Comparison of ENCODE assay signal across 20 cellular contexts in genomic region chr3:138460536-138461205, GRCh38. TPM values are rescaled to one million over a fixed set of nuclear protein-coding genes. Genes with fewer than 3 reads are reported as not detected.
DNase-seq lines count a peak whose midpoint lies in the region; ATAC-seq and TF ChIP-seq lines count a peak whose summit lies in the region.
"Had no signal": no experiment of that assay in that cellular context is flagged by ENCODE, and none has a peak within 500 bp of the region (broad histone marks: within the 10 kb centered on the region; RNA-seq: fewer than 3 reads in every experiment).

No MANE protein-coding gene starts in this region.

- H3K79me2 ChIP-seq in H9 (ENCODE audit: insufficient read depth, low read length): no peaks in the 10 kb centered on the region

- H3K4me1 ChIP-seq in H9 (ENCODE audit: insufficient read depth, low read length) (no peaks in the 10 kb centered on the region), lower lobe of right lung (no peaks in the 10 kb centered on the region)
- H3K4me1 ChIP-seq: A549 had no signal

- H3K27ac Mint-ChIP-seq in H9: peak overlapping the region in 2 of 3 experiments; percentile 39 to 84; a peak in 2 of 7 replicates
- H3K27ac Mint-ChIP-seq in stimulated activated naive B cell treated with anti-CD40 and anti-IgM and Interleukin-4, amounts not matched to agents 10 μg/mL and 1 μg/mL and 100 μg/mL, for 72 hours: no peak overlapping the region
- H3K27ac Mint-ChIP-seq: B cell, CD14-positive monocyte had no signal

- no peak overlapping the region for H3K18ac ChIP-seq in H9 (ENCODE audit: insufficient read length, low read depth, low read length)

- H4K91ac ChIP-seq in H9 (ENCODE audit: insufficient read length, low read depth, low read length): no peak overlapping the region

- no peak overlapping the region for H4K8ac ChIP-seq in H9 (replicated peaks; ENCODE audit: insufficient read length, low read depth, low read length)

- H3K14ac ChIP-seq in H9 (ENCODE audit: insufficient read depth, low read length): no peak overlapping the region; the same call in 1 of the 2 replicates

- no peak overlapping the region for H3K23ac ChIP-seq in H9 (ENCODE audit: insufficient read length, low read depth, low read length)

- H4K20me1 ChIP-seq in H9 (ENCODE audit: control insufficient read depth, insufficient read depth, insufficient read length): no peaks in the 10 kb centered on the region

- H3K9ac ChIP-seq in H9 (ENCODE audit: extremely low read depth, insufficient read length, low read length): no peak overlapping the region

- no peak overlapping the region for H2BK5ac ChIP-seq in H9 (ENCODE audit: insufficient read length, low read length)

- no peak overlapping the region for H3K4me2 ChIP-seq in H9 (ENCODE audit: insufficient read depth, insufficient read length, low read length)
- H3K4me2 ChIP-seq: A549 had no signal

- peaks cover 0 to 8% of the 10 kb centered on the region in 2 experiments; a peak in 2 of 5 replicates for H3K9me3 Mint-ChIP-seq in H9
- H3K9me3 Mint-ChIP-seq in stimulated activated naive B cell treated with anti-CD40 and anti-IgM and Interleukin-4, amounts not matched to agents 10 μg/mL and 1 μg/mL and 100 μg/mL, for 72 hours: no peaks in the 10 kb centered on the region

- peaks cover 3 to 5% of the 10 kb centered on the region in 2 experiments; a peak in 2 of 4 replicates for H3K4me1 Mint-ChIP-seq in H9
- H3K4me1 Mint-ChIP-seq in stimulated activated naive B cell treated with anti-CD40 and anti-IgM and Interleukin-4, amounts not matched to agents 10 μg/mL and 1 μg/mL and 100 μg/mL, for 72 hours: no peaks in the 10 kb centered on the region
- H3K4me1 Mint-ChIP-seq: B cell had no signal

- H3K4me3 Mint-ChIP-seq in H9: no peak overlapping the region
- H3K4me3 Mint-ChIP-seq in stimulated activated naive B cell treated with anti-CD40 and anti-IgM and Interleukin-4, amounts not matched to agents 10 μg/mL and 1 μg/mL and 100 μg/mL, for 72 hours: no peak overlapping the region
- H3K4me3 Mint-ChIP-seq: B cell, CD14-positive monocyte had no signal

- no peak overlapping the region for H2BK15ac ChIP-seq in H9 (ENCODE audit: low read depth, low read length)

- H3K79me1 ChIP-seq in H9 (ENCODE audit: insufficient read depth, low read depth, low read length, poor library complexity, severe bottlenecking): no peaks in the 10 kb centered on the region

- no peak overlapping the region for H3K27ac ChIP-seq in H9 (ENCODE audit: insufficient read length, low read depth, low read length)
- peak overlapping the region; percentile 70 for H3K27ac ChIP-seq in WERI-Rb-1
- H3K27ac ChIP-seq in lower lobe of right lung: no peak overlapping the region
- H3K27ac ChIP-seq: A549 had no signal

- H3K36me3 ChIP-seq in WERI-Rb-1 (no peaks in the 10 kb centered on the region), lower lobe of right lung (peaks cover 32% of the 10 kb centered on the region)

- no peaks in the 10 kb centered on the region for H3K27me3 ChIP-seq in H9 (ENCODE audit: insufficient read depth, low read length)
- no peaks in the 10 kb centered on the region for H3K27me3 ChIP-seq in WERI-Rb-1 (ENCODE audit: insufficient read depth, low read depth, severe bottlenecking)
- H3K27me3 ChIP-seq in lower lobe of right lung (ENCODE audit: low read depth): no peaks in the 10 kb centered on the region

- no peak overlapping the region for H3K4me3 ChIP-seq in WERI-Rb-1 (ENCODE audit: low read depth, low read length)
- H3K4me3 ChIP-seq in lower lobe of right lung: no peak overlapping the region
- H3K4me3 ChIP-seq: A549 had no signal

- H2BK20ac ChIP-seq in H9 (ENCODE audit: low read depth, low read length, poor library complexity, severe bottlenecking): no peak overlapping the region

- H3K23me2 ChIP-seq in H9 (ENCODE audit: insufficient read length, low read depth, low read length, poor library complexity, severe bottlenecking): no peaks in the 10 kb centered on the region

- H3K56ac ChIP-seq in H9 (ENCODE audit: insufficient read length, low read depth, low read length): no peak overlapping the region

- H2BK12ac ChIP-seq in H9 (ENCODE audit: insufficient read length, low read depth, low read length): no peak overlapping the region

- DNase-seq in H9 (peak; percentile 16), WERI-Rb-1 (no peak), lower lobe of right lung (peak; percentile 30), posterior vena cava (ENCODE audit: low spot score) (peak; percentile 66), GOT3 (lab: John Stamatoyannopoulos, UW) (no peak)
- DNase-seq in stimulated activated naive B cell treated with anti-CD40 and anti-IgM and Interleukin-4, amounts not matched to agents 10 μg/mL and 1 μg/mL and 100 μg/mL, for 72 hours: no peak
- DNase-seq: GF-D8; KG1; NCI-H1092 treated with DMSO at 0.1 percent for 48 hours; NCI-H146; NCI-H2029; NCI-H510A treated with DMSO at 0.1 percent for 48 hours; NCI-H748 treated with DMSO at 0.1 percent for 48 hours; NK-92 treated with Interleukin-12 subunit alpha and Interleukin-12 subunit beta, amount 100 ng/mL, for 24 hours had no signal

- H2BK120ac ChIP-seq in H9 (ENCODE audit: low read depth, low read length, poor library complexity, severe bottlenecking): no peak overlapping the region

- WGBS in H9 (ENCODE audit: extremely low coverage, insufficient read length, low lambda C conversion rate): no CpG with 5 or more reads among the region's 8 CpGs

- H3K9me3 ChIP-seq in H9 (ENCODE audit: control insufficient read depth, low read depth, low read length) (no peaks in the 10 kb centered on the region), WERI-Rb-1 (ENCODE audit: severe bottlenecking) (no peaks in the 10 kb centered on the region), lower lobe of right lung (no peaks in the 10 kb centered on the region)
- H3K9me3 ChIP-seq: A549 had no signal

- no peak overlapping the region for H2AFZ ChIP-seq in H9 (ENCODE audit: low read length)

- no peak overlapping the region for H4K5ac ChIP-seq in H9 (ENCODE audit: insufficient read length, low read depth, low read length)

- H3K4ac ChIP-seq in H9 (ENCODE audit: low read depth, low read length): no peak overlapping the region

- ATAC-seq in lower lobe of right lung: peak; percentile 37 to 51
- ATAC-seq in GM21390 (IDR thresholded peaks at IDR 0.05; ENCODE audit: unreplicated experiment): no peak
- no peak for ATAC-seq in stimulated activated naive B cell treated with anti-CD40 and anti-IgM and Interleukin-4, amounts not matched to agents 10 μg/mL and 1 μg/mL and 100 μg/mL, for 72 hours (replicated peaks)
- no peak for ATAC-seq in HG03280 (IDR thresholded peaks at IDR 0.05; ENCODE audit: unreplicated experiment)

- H3K36me3 Mint-ChIP-seq in H9 (ENCODE audit: insufficient read depth in 1 of 3, low read depth in 3 of 3): peaks cover 12 to 19% (median 15%) of the 10 kb centered on the region in 3 experiments; a peak in 5 of 7 replicates
- H3K36me3 Mint-ChIP-seq in stimulated activated naive B cell treated with anti-CD40 and anti-IgM and Interleukin-4, amounts not matched to agents 10 μg/mL and 1 μg/mL and 100 μg/mL, for 72 hours: no peaks in the 10 kb centered on the region
- H3K36me3 Mint-ChIP-seq: CD14-positive monocyte had no signal

- no peak overlapping the region for H2AK5ac ChIP-seq in H9 (ENCODE audit: insufficient read length, low read length)

- H3T11ph ChIP-seq in H9 (ENCODE audit: low read length): no peak overlapping the region

- TF ChIP-seq CTCF in H9 (conservative IDR thresholded peaks at IDR 0.05): no peak
- no peak for TF ChIP-seq CTCF in WERI-Rb-1 (IDR thresholded peaks at IDR 0.05; ENCODE audit: low read depth, low read length)
- TF ChIP-seq CTCF in lower lobe of right lung (IDR thresholded peaks at IDR 0.05): no peak

- intact Hi-C loops in lower lobe of right lung (cut with DNase I) (no loop called here), posterior vena cava (cut with DNase I) (no loop called here)

- H3K27me3 Mint-ChIP-seq in H9 (ENCODE audit: low read depth): no peaks in the 10 kb centered on the region
- peaks cover 5 to 25% of the 10 kb centered on the region in 2 donors for H3K27me3 Mint-ChIP-seq in stimulated activated naive B cell treated with anti-CD40 and anti-IgM and Interleukin-4, amounts not matched to agents 10 μg/mL and 1 μg/mL and 100 μg/mL, for 72 hours

RNA-seq across cellular contexts. Expression of gene ESYT3, which starts 26.3 kb away (rescaled TPM):
- 5.9 and 6.3 TPM in 2 replicates for total RNA-seq in H9 (2021)
- 40.3 TPM for total RNA-seq in lower lobe of right lung
- under 1 TPM; 0.37 to 0.43 TPM for total RNA-seq in posterior vena cava
- total RNA-seq: B cell, HT-29 had no signal

Comparison
In these comparisons a context has a peak if more than half of its experiments do, and no peak if none do; other contexts are left out.
1. DNase-seq: peak in H9 (single experiment), lower lobe of right lung (single experiment) and posterior vena cava (single experiment); none in WERI-Rb-1 (single experiment), GOT3 (single experiment) and stimulated activated naive B cell treated with anti-CD40 and anti-IgM and Interleukin-4, amounts not matched to agents 10 μg/mL and 1 μg/mL and 100 μg/mL, for 72 hours (single experiment).
2. ATAC-seq: peak in lower lobe of right lung (2 of 2); none in GM21390 (single experiment), stimulated activated naive B cell treated with anti-CD40 and anti-IgM and Interleukin-4, amounts not matched to agents 10 μg/mL and 1 μg/mL and 100 μg/mL, for 72 hours (0 of 2) and HG03280 (single experiment).